ENCODE assay signal across 8 cellular contexts in genomic region chr15:34584321-34584668, GRCh38. TPM values are rescaled to one million over a fixed set of nuclear protein-coding genes. Genes with fewer than 3 reads are reported as not detected.
DNase-seq lines count a peak whose midpoint lies in the region; ATAC-seq and TF ChIP-seq lines count a peak whose summit lies in the region.

No MANE protein-coding gene starts in this region.

- in situ Hi-C loops in astrocyte of the cerebellum (cut with HindIII; ENCODE audit: low sequenced_read_pairs): no loop called here

- ATAC-seq in left cardiac atrium (no peak), HG02970 (IDR thresholded peaks at IDR 0.05; ENCODE audit: low FRiP score, unreplicated experiment) (no peak)

- no peaks in the 10 kb centered on the region for H3K36me3 ChIP-seq in right atrium auricular region
- no peaks in the 10 kb centered on the region for H3K36me3 ChIP-seq in mesodermal cell (ENCODE audit: control insufficient read depth, insufficient read depth, low read length)
- no peaks in the 10 kb centered on the region for H3K36me3 ChIP-seq in SJCRH30

- TF ChIP-seq CTCF in right atrium auricular region (IDR thresholded peaks at IDR 0.05) (no peak), astrocyte of the cerebellum (IDR thresholded peaks at IDR 0.05; ENCODE audit: low read depth, low read length, missing control alignments) (no peak)

- H3K27ac ChIP-seq in right atrium auricular region: peak overlapping the region in 1 of 2 donors; percentile 67
- H3K27ac ChIP-seq in mesodermal cell (ENCODE audit: low read depth, low read length, severe bottlenecking): no peak overlapping the region
- no peak overlapping the region for H3K27ac ChIP-seq in SJCRH30

- H3K27me3 ChIP-seq in right atrium auricular region (no peaks in the 10 kb centered on the region), SJCRH30 (no peaks in the 10 kb centered on the region)

- H3K9me3 ChIP-seq in right atrium auricular region: no peaks in the 10 kb centered on the region
- H3K9me3 ChIP-seq in mesodermal cell (ENCODE audit: control insufficient read depth, low read length): no peaks in the 10 kb centered on the region
- H3K9me3 ChIP-seq in SJCRH30 (replicated peaks): peaks cover 3% of the 10 kb centered on the region

- DNase-seq in right atrium auricular region (ENCODE audit: low spot score) (no peak), left cardiac atrium (no peak), astrocyte of the cerebellum (ENCODE audit: low read depth) (no peak), SJCRH30 (no peak), HPDE6-E6E7 (ENCODE audit: extremely low spot score) (no peak), hippocampal formation (lab: John Stamatoyannopoulos, UW) (no peak)

- H3K4me1 ChIP-seq in right atrium auricular region (peaks cover 0 to 31% of the 10 kb centered on the region in 2 donors), mesodermal cell (ENCODE audit: control insufficient read depth, insufficient read depth, low read length, poor library complexity, severe bottlenecking) (peaks cover 3% of the 10 kb centered on the region), SJCRH30 (no peaks in the 10 kb centered on the region)

- WGBS in mesodermal cell (ENCODE audit: insufficient coverage in 2 of 2), 2 experiments: 72 to 79% methylated on average over 11 to 12 of the region's 13 CpGs

- intact Hi-C loops in left cardiac atrium (cut with DNase I): loop anchor here in 1 of 2 donors (10.0 kb wide), 1 partner anchor 519 kb away; no protein-coding TSS in a partner anchor

- H3K4me3 ChIP-seq in right atrium auricular region (peak overlapping the region; percentile 54 to 85), astrocyte of the cerebellum (ENCODE audit: low read depth, low read length) (peak overlapping the region; percentile 73), mesodermal cell (ENCODE audit: extremely low read depth, insufficient read depth, low read length, poor library complexity, severe bottlenecking) (peak overlapping the region; percentile 69), SJCRH30 (no peak overlapping the region)

RNA-seq across cellular contexts. Expression of gene GOLGA8B, which starts 0.8 kb away (rescaled TPM):
- total RNA-seq in right atrium auricular region: 10 to 100 TPM; 10.3 to 24.6 TPM
- total RNA-seq in left cardiac atrium: 10 to 100 TPM; 14.5 to 32.4 TPM
- 38.5 TPM for polyA plus RNA-seq in mesodermal cell (2013, experiment 1 of 2)
- 35.8 TPM for polyA plus RNA-seq in mesodermal cell (2013, experiment 2 of 2)
- total RNA-seq in SJCRH30 (2014; rRNA removed; shearing (Covaris generic)): 7.6 and 14.7 TPM in 2 replicates
